ENCODE assay signal across 8 cellular contexts in genomic region chr1:107057197-107058133, GRCh38. TPM values are rescaled to one million over a fixed set of nuclear protein-coding genes. Genes with fewer than 3 reads are reported as not detected.
DNase-seq lines count a peak whose midpoint lies in the region; ATAC-seq and TF ChIP-seq lines count a peak whose summit lies in the region.

No MANE protein-coding gene starts in this region.

- intact Hi-C loops in thyroid gland (cut with DNase I): no loop called here

- peaks cover 3% of the 10 kb centered on the region; the same call in 1 of the 2 replicates for H3K9me3 ChIP-seq in OCI-LY3 (ENCODE audit: insufficient read depth, low read length)
- H3K9me3 ChIP-seq in neuron (ENCODE audit: low read length): peaks cover 2% of the 10 kb centered on the region
- no peaks in the 10 kb centered on the region for H3K9me3 ChIP-seq in thyroid gland

- peak in 1 of 2 donors; percentile 32 for TF ChIP-seq POLR2A in thyroid gland (IDR thresholded peaks at IDR 0.05)

- H4K20me1 ChIP-seq in OCI-LY3 (ENCODE audit: insufficient read depth, low read length): no peaks in the 10 kb centered on the region

- H3K4me3 ChIP-seq in OCI-LY3 (ENCODE audit: low read length) (peak overlapping the region; percentile 93), neuron (ENCODE audit: low read length) (peak overlapping the region; percentile 81), thyroid gland (replicated peaks in 1 of 3) (peak overlapping the region; percentile 71 to 86 (median 78))

- H3K9ac ChIP-seq in OCI-LY3 (ENCODE audit: low read length): peak overlapping the region; percentile 94

- H3K4me1 ChIP-seq in OCI-LY3 (ENCODE audit: low read length) (peaks cover 19% of the 10 kb centered on the region), neuron (ENCODE audit: insufficient read depth, low read length) (peaks cover 14% of the 10 kb centered on the region), thyroid gland (peaks cover 6 to 9% of the 10 kb centered on the region in 2 donors)

- H3K79me2 ChIP-seq in OCI-LY3 (ENCODE audit: low read length): peaks cover 36% of the 10 kb centered on the region

- no peaks in the 10 kb centered on the region for H3K27me3 ChIP-seq in OCI-LY3 (ENCODE audit: low read depth, low read length)
- no peaks in the 10 kb centered on the region for H3K27me3 ChIP-seq in neuron (ENCODE audit: insufficient read depth, low read length)
- H3K27me3 ChIP-seq in thyroid gland: no peaks in the 10 kb centered on the region

- H3K4me2 ChIP-seq in OCI-LY3 (ENCODE audit: low read length): peak overlapping the region; percentile 97

- H2AFZ ChIP-seq in OCI-LY3 (ENCODE audit: low read depth, low read length) (no peak overlapping the region), neuron (ENCODE audit: low read depth, low read length) (peak overlapping the region; percentile 81)

- TF ChIP-seq CTCF in OCI-LY3 (IDR thresholded peaks at IDR 0.05; ENCODE audit: low read depth, low read length): no peak
- no peak for TF ChIP-seq CTCF in thyroid gland (IDR thresholded peaks at IDR 0.05)

- H3K36me3 ChIP-seq in OCI-LY3 (replicated peaks; ENCODE audit: low read depth, low read length) (peaks cover 36% of the 10 kb centered on the region), neuron (ENCODE audit: insufficient read depth, low read length) (peaks cover 13% of the 10 kb centered on the region), thyroid gland (no peaks in the 10 kb centered on the region)

- WGBS in thyroid gland, 2 donors: 12 to 16% methylated on average over 20 to 24 of the region's 55 CpGs

- ATAC-seq in GM19397 (IDR thresholded peaks at IDR 0.05; ENCODE audit: unreplicated experiment) (peak; percentile 64), HG03469 (IDR thresholded peaks at IDR 0.05; ENCODE audit: unreplicated experiment) (peak; percentile 38)

- DNase-seq in CMK (ENCODE audit: low read depth): peak; percentile 7
- peak; percentile 3 for DNase-seq in activated gamma-delta T cell treated with anti-CD3 and anti-CD28 coated beads, Interleukin-2, amount 50 U/mL, for 16 hours (ENCODE audit: low read depth)
- DNase-seq in foreskin melanocyte: peak; percentile 42
- DNase-seq in thyroid gland: peak; percentile 78 to 79

- peak overlapping the region; percentile 74 for H3K27ac ChIP-seq in OCI-LY3 (ENCODE audit: low read length)
- H3K27ac ChIP-seq in thyroid gland: peak overlapping the region; percentile 62 to 90 (median 85)

RNA-seq across cellular contexts. Expression of gene PRMT6, which starts 1.0 kb away (rescaled TPM):
- 10 to 100 TPM; 13.4 to 22.2 (median 21.7) TPM for total RNA-seq in thyroid gland

Comparison
In these comparisons a context has a peak if more than half of its experiments do, and no peak if none do; other contexts are left out.
1. Peak in every context shown above with its lines: DNase-seq, ATAC-seq, H3K4me3 ChIP-seq and H3K27ac ChIP-seq.
2. DNase-seq: peak in every context shown above with its lines; median percentile 78 in thyroid gland; 42 in foreskin melanocyte; 7 in CMK; 3 in activated gamma-delta T cell treated with anti-CD3 and anti-CD28 coated beads, Interleukin-2, amount 50 U/mL, for 16 hours.